In the genomic region with DNA sequence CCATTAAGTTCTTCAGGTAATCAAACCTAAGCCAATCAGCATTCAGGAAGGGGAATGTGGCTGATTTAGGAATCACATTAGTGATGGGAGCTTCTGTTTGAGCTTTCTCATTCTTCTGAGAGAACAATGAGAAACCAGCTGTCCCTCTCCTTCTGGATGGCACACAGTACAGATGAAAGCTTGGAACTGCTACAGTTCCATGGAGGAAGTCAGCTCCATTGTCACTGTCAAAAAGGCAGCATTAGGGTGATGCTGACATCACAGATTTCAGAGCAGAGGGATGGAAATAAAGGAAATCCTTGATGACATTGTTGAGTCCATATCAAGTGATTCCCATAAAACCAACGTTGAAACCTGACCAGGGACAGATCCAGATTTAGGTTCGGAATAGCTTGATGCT, we compare ENCODE assay signal across 24 cellular contexts.
"Had no signal": no experiment of that assay in that cellular context is flagged by ENCODE, and none has a peak within 500 bp of the region (broad histone marks: within the 10 kb centered on the region; RNA-seq: fewer than 3 reads in every experiment).

No MANE protein-coding gene starts in this region.

- H3K36me3 ChIP-seq: adrenal gland, colonic mucosa, left lung, prostate gland, right atrium auricular region, vagina had no signal

- H3K27me3 ChIP-seq: adrenal gland, colonic mucosa, esophagus muscularis mucosa, left lung, right atrium auricular region, testis, vagina had no signal

- ATAC-seq: activated T-helper 17 cell treated with anti-CD3 and anti-CD28 coated beads, Interleukin-2, amount 50 U/mL, for 72 hours; left lung; natural killer cell; stimulated activated naive CD8-positive, alpha-beta T cell treated with anti-CD3 and anti-CD28 coated beads, Interleukin-15, amount 100 ng/mL, for 72 hours had no signal

- DNase-seq: activated CD8-positive, alpha-beta memory T cell treated with anti-CD3 and anti-CD28 coated beads for 24 hours; activated CD8-positive, alpha-beta memory T cell treated with anti-CD3 and anti-CD28 coated beads, Interleukin-2, amount 50 U/mL, for 4 hours; activated T-cell treated with anti-CD3 and anti-CD28 coated beads, Interleukin-2, amount 50 U/mL, for 24 hours; adrenal gland; colonic mucosa; kidney; left lung; natural killer cell; stimulated activated CD4-positive, alpha-beta T cell treated with anti-CD3 and anti-CD28 coated beads, Interleukin-1b, Interleukin-23, amount 100 ng/mL, for 48 hours; stimulated activated naive CD8-positive, alpha-beta T cell treated with anti-CD3 and anti-CD28 coated beads, Interleukin-15, amount 100 ng/mL, for 72 hours; T-helper 1 cell; T-helper 9 cell; testis; trophoblast cell had no signal

- H3K9me3 Mint-ChIP-seq: activated T-cell treated with anti-CD3 and anti-CD28 coated beads, Interleukin-2, amount 50 U/mL, for 24 hours; activated T-helper 17 cell treated with anti-CD3 and anti-CD28 coated beads, Interleukin-2, amount 50 U/mL, for 72 hours; central memory CD8-positive, alpha-beta T cell; natural killer cell; stimulated activated naive CD8-positive, alpha-beta T cell treated with anti-CD3 and anti-CD28 coated beads, Interleukin-15, amount 100 ng/mL, for 72 hours had no signal

- H3K4me3 ChIP-seq: adrenal gland, colonic mucosa, esophagus muscularis mucosa, left lung, lung, prostate gland, right atrium auricular region, testis, vagina had no signal

- H3K4me1 ChIP-seq: adrenal gland, colonic mucosa, esophagus muscularis mucosa, left lung, prostate gland, testis, vagina had no signal

- H3K36me3 Mint-ChIP-seq: natural killer cell had no signal

- H3K27ac Mint-ChIP-seq: activated naive CD8-positive, alpha-beta T cell; activated T-cell treated with anti-CD3 and anti-CD28 coated beads, Interleukin-2, amount 50 U/mL, for 24 hours; activated T-helper 17 cell treated with anti-CD3 and anti-CD28 coated beads, Interleukin-2, amount 50 U/mL, for 72 hours; natural killer cell had no signal

- H3K27me3 Mint-ChIP-seq: activated naive CD8-positive, alpha-beta T cell; activated T-cell treated with anti-CD3 and anti-CD28 coated beads, Interleukin-2, amount 50 U/mL, for 24 hours; activated T-helper 17 cell treated with anti-CD3 and anti-CD28 coated beads, Interleukin-2, amount 50 U/mL, for 72 hours; central memory CD8-positive, alpha-beta T cell; stimulated activated naive CD8-positive, alpha-beta T cell treated with anti-CD3 and anti-CD28 coated beads, Interleukin-15, amount 100 ng/mL, for 72 hours had no signal

- H3K9me3 ChIP-seq: adrenal gland, colonic mucosa, esophagus muscularis mucosa, left lung, prostate gland, right atrium auricular region, testis, vagina had no signal

- H3K27ac ChIP-seq: adrenal gland, colonic mucosa, esophagus muscularis mucosa, left lung, prostate gland, right atrium auricular region, testis, vagina had no signal

- FAIRE-seq: astrocyte, frontal cortex, kidney had no signal

- H3K4me3 Mint-ChIP-seq: activated naive CD8-positive, alpha-beta T cell; activated T-cell treated with anti-CD3 and anti-CD28 coated beads, Interleukin-2, amount 50 U/mL, for 24 hours; activated T-helper 17 cell treated with anti-CD3 and anti-CD28 coated beads, Interleukin-2, amount 50 U/mL, for 72 hours; central memory CD8-positive, alpha-beta T cell; natural killer cell; stimulated activated naive CD8-positive, alpha-beta T cell treated with anti-CD3 and anti-CD28 coated beads, Interleukin-15, amount 100 ng/mL, for 72 hours had no signal

- H3K4me1 Mint-ChIP-seq: central memory CD8-positive, alpha-beta T cell had no signal
